ENCODE assay signal across 9 cellular contexts in genomic region chr16:2482181-2483107, GRCh38. TPM values are rescaled to one million over a fixed set of nuclear protein-coding genes. Genes with fewer than 3 reads are reported as not detected.
DNase-seq lines count a peak whose midpoint lies in the region; ATAC-seq and TF ChIP-seq lines count a peak whose summit lies in the region.
"Had no signal": no experiment of that assay in that cellular context is flagged by ENCODE, and none has a peak within 500 bp of the region (broad histone marks: within the 10 kb centered on the region; RNA-seq: fewer than 3 reads in every experiment).

No MANE protein-coding gene starts in this region.

- H3K9ac ChIP-seq in mammary epithelial cell (ENCODE audit: insufficient read depth, low read length), result no peak overlapping the region

- no peaks in the 10 kb centered on the region for H3K36me3 ChIP-seq in mammary epithelial cell (ENCODE audit: insufficient read depth, low read length)
- no peaks in the 10 kb centered on the region for H3K36me3 ChIP-seq in suprapubic skin

- H3K4me2 ChIP-seq in mammary epithelial cell (ENCODE audit: insufficient read depth, low read depth, low read length), result peak overlapping the region; percentile 63

- H3K27ac ChIP-seq in mammary epithelial cell (ENCODE audit: insufficient read depth, low read depth, low read length) (no peak overlapping the region), suprapubic skin (peak overlapping the region; percentile 67), foreskin keratinocyte (no peak overlapping the region)

- 43% methylated on average over 23 of the region's 28 CpGs for WGBS in mammary epithelial cell (ENCODE audit: low coverage, missing lambda C conversion rate)
- WGBS in suprapubic skin, result 54% methylated on average over 28 of the region's 28 CpGs

- DNase-seq in NCI-H1417 (lab: John Stamatoyannopoulos, UW) (peak; percentile 63 to 82 (median 73)), NCI-H1417 treated with DMSO at 0.1 percent for 48 hours (lab: John Stamatoyannopoulos, UW) (no peak), mammary epithelial cell (peak; percentile 43), left lobe of liver (ENCODE audit: low spot score) (peak; percentile 48), suprapubic skin (ENCODE audit: low spot score in 2 of 2) (no peak), NCI-H1436 (lab: John Stamatoyannopoulos, UW) (no peak), foreskin keratinocyte (no peak)
- DNase-seq in stimulated activated CD4-positive, alpha-beta T cell treated with anti-CD3 and anti-CD28 coated beads, Interleukin-4, amount 100 ng/mL, for 24 hours, result no peak

- H3K4me1 ChIP-seq in mammary epithelial cell (ENCODE audit: insufficient read depth, low read length) (peaks cover 32% of the 10 kb centered on the region), suprapubic skin (peaks cover 57% of the 10 kb centered on the region), foreskin keratinocyte (no peaks in the 10 kb centered on the region)

- no peaks in the 10 kb centered on the region for H4K20me1 ChIP-seq in mammary epithelial cell (ENCODE audit: insufficient read depth, low read length)

- intact Hi-C loops in mammary epithelial cell (cut with micrococcal nuclease), result no loop called here

- in situ Hi-C loops in mammary epithelial cell (cut with MboI; ENCODE audit: low sequenced_read_pairs in 2 of 2), result loop anchor here in 1 of 2 donors (25.0 kb wide), 1 partner anchor 220 kb away; the partner anchor contains the start of genes ECI1 and RNPS1

- ATAC-seq in left lobe of liver (peak; percentile 40), foreskin keratinocyte (no peak)

- H3K4me3 ChIP-seq in mammary epithelial cell (replicated peaks in 1 of 3; ENCODE audit: insufficient read depth in 1 of 3, low read depth in 2 of 3, low read length in 3 of 3), result no peak overlapping the region
- peak overlapping the region; percentile 31 for H3K4me3 ChIP-seq in suprapubic skin

- TF ChIP-seq CTCF in mammary epithelial cell (conservative IDR thresholded peaks at IDR 0.05 in 1 of 2, IDR thresholded peaks at IDR 0.05 in 1 of 2; ENCODE audit: extremely low read depth in 1 of 2, insufficient read depth in 1 of 2, low read depth in 1 of 2, low read length in 2 of 2), result no peak
- TF ChIP-seq CTCF in suprapubic skin (IDR thresholded peaks at IDR 0.05), result no peak
- no peak for TF ChIP-seq CTCF in foreskin keratinocyte (conservative IDR thresholded peaks at IDR 0.05)

- CTCF ChIA-PET in mammary epithelial cell (lab: Charles Lee; ENCODE audit: low non-redundant PET), result no interaction called here

- TF ChIP-seq EP300 in suprapubic skin (IDR thresholded peaks at IDR 0.05), result no peak

- TF ChIP-seq POLR2A in suprapubic skin (IDR thresholded peaks at IDR 0.05), result no peak

- H3K27me3 ChIP-seq in mammary epithelial cell (ENCODE audit: insufficient read depth, low read length) (no peaks in the 10 kb centered on the region), suprapubic skin (no peaks in the 10 kb centered on the region), foreskin keratinocyte (no peaks in the 10 kb centered on the region)

- BruUV-seq in mammary epithelial cell (replicated peaks; lab: Mats Ljungman, UMichigan), result no TSS peak

- H2AFZ ChIP-seq in mammary epithelial cell (ENCODE audit: low read depth, low read length), result peak overlapping the region; percentile 69

- H3K79me2 ChIP-seq in mammary epithelial cell (ENCODE audit: insufficient read depth, low read length), result peaks cover 7% of the 10 kb centered on the region

- H3K9me3 ChIP-seq in mammary epithelial cell (replicated peaks; ENCODE audit: insufficient read depth, low read length) (no peaks in the 10 kb centered on the region), suprapubic skin (no peaks in the 10 kb centered on the region)

- dilution Hi-C loops in mammary epithelial cell (cut with HindIII; ENCODE audit: low sequenced_read_pairs), result no loop called here

RNA-seq across cellular contexts. Expression of gene TBC1D24, which starts 7.5 kb away (rescaled TPM):
- total RNA-seq in mammary epithelial cell (10 to 100 TPM; 11.4 to 12.3 TPM), left lobe of liver (32.5 TPM), suprapubic skin (10 to 100 TPM; 10.8 to 23.6 (median 16.5) TPM), foreskin keratinocyte (7.7 and 7.8 TPM in 2 replicates)
- polyA plus RNA-seq in mammary epithelial cell (5.6 TPM), foreskin keratinocyte (2.5 and 2.9 TPM in 2 replicates)
- 8.3 TPM for polyA minus RNA-seq in mammary epithelial cell

RNA-seq across cellular contexts. Expression of gene NTN3, which starts 11.3 kb away (rescaled TPM):
- total RNA-seq in mammary epithelial cell (under 1 TPM in 1 of 2 donors, not detected in 1; under 0.01 TPM), left lobe of liver (3.6 TPM), suprapubic skin (not detected), foreskin keratinocyte (0.04 and 0.07 TPM in 2 replicates)
- polyA plus RNA-seq in mammary epithelial cell (not detected), foreskin keratinocyte (not detected in 2 replicates)
- polyA minus RNA-seq in mammary epithelial cell, result not detected
- total RNA-seq: activated CD8-positive, alpha-beta memory T cell treated with anti-CD3 and anti-CD28 coated beads for 36 hours had no signal

RNA-seq across cellular contexts. Expression of gene TEDC2, which starts 22.5 kb away (rescaled TPM):
- total RNA-seq in mammary epithelial cell, result 1 to 10 TPM; 1.8 to 7.2 TPM
- 6.5 TPM for polyA plus RNA-seq in mammary epithelial cell
- 8.1 TPM for polyA minus RNA-seq in mammary epithelial cell
- total RNA-seq in left lobe of liver, result 0.63 TPM
- total RNA-seq in suprapubic skin, result 1 to 10 TPM in 3 of 4 donors, not detected in 1; 1.4 to 2.2 (median 1.6) TPM
- 17.7 and 19.8 TPM in 2 replicates for total RNA-seq in foreskin keratinocyte
- polyA plus RNA-seq in foreskin keratinocyte, result 21.6 and 22.6 TPM in 2 replicates

RNA-seq across cellular contexts. Expression of gene ATP6V0C, which starts 31.3 kb away (rescaled TPM):
- 100 to 1,000 TPM in 1 of 2 donors, 10 to 100 TPM in 1; 41.5 to 250 TPM for total RNA-seq in mammary epithelial cell
- polyA plus RNA-seq in mammary epithelial cell, result 95.2 TPM
- polyA minus RNA-seq in mammary epithelial cell, result 81.4 TPM
- total RNA-seq in left lobe of liver, result 87.0 TPM
- 100 to 1,000 TPM; 103 to 147 (median 120) TPM for total RNA-seq in suprapubic skin
- 69.8 and 73.3 TPM in 2 replicates for total RNA-seq in foreskin keratinocyte
- 213 and 228 TPM in 2 replicates for polyA plus RNA-seq in foreskin keratinocyte

RNA-seq across cellular contexts. Expression of gene AMDHD2, which starts 37.7 kb away (rescaled TPM):
- total RNA-seq in mammary epithelial cell (10 to 100 TPM; 23.5 to 31.9 TPM), left lobe of liver (22.2 TPM), suprapubic skin (10 to 100 TPM; 27.0 to 42.7 (median 38.0) TPM), foreskin keratinocyte (19.0 and 20.5 TPM in 2 replicates)
- polyA plus RNA-seq in mammary epithelial cell (12.2 TPM), foreskin keratinocyte (17.5 and 20.7 TPM in 2 replicates)
- polyA minus RNA-seq in mammary epithelial cell, result 4.4 TPM

Comparison
In these comparisons a context has a peak if more than half of its experiments do, and no peak if none do; other contexts are left out.
1. DNase-seq: peak in NCI-H1417 (3 of 3), mammary epithelial cell (single experiment) and left lobe of liver (single experiment); none in NCI-H1417 treated with DMSO at 0.1 percent for 48 hours (single experiment), suprapubic skin (0 of 2), stimulated activated CD4-positive, alpha-beta T cell treated with anti-CD3 and anti-CD28 coated beads, Interleukin-4, amount 100 ng/mL, for 24 hours (single experiment), NCI-H1436 (single experiment) and foreskin keratinocyte (0 of 2).